In genomic region chr11:127680146-127680545, GRCh38 we compare ENCODE assay signal across 7 cellular contexts.
"Had no signal": no experiment of that assay in that cellular context is flagged by ENCODE, and none has a peak within 500 bp of the region (broad histone marks: within the 10 kb centered on the region; RNA-seq: fewer than 3 reads in every experiment).

No MANE protein-coding gene starts in this region.

- H3K36me3 ChIP-seq: HAP-1 had no signal

- H3K4me3 ChIP-seq: GM23338, HAP-1 had no signal

- H2AFZ ChIP-seq: GM23338 had no signal

- DNase-seq: H7, HFFc6, KBM-7 had no signal

- ATAC-seq: GM23338, HCT116 had no signal

- H3K4me1 ChIP-seq: HAP-1 had no signal

- H3K9me3 ChIP-seq: HAP-1 had no signal

- H3K4me2 ChIP-seq: GM23338 had no signal

- FAIRE-seq: HTR-8/SVneo had no signal
